In the genomic region with DNA sequence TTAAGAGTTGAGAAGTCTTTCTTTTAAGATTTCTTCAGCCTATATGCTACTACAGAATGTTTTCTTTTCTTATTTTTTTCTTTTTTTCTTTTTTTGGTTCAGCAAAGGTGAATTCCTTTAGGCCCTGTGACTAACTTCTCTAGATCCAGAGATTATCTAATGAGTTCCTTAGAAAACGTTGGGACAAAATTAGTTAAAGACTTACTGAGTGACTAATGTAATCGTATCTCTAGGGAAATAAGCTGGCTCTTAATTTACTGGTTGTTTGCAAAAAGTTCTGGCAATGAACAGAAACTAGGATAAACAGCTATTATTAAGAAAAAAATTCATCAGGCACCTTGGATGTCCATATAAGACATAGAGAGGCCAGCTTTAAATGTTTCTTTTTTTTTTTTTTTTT, we compare ENCODE assay signal across 17 cellular contexts. TPM values are rescaled to one million over a fixed set of nuclear protein-coding genes. Genes with fewer than 3 reads are reported as not detected.
"Had no signal": no experiment of that assay in that cellular context is flagged by ENCODE, and none has a peak within 500 bp of the region (broad histone marks: within the 10 kb centered on the region; RNA-seq: fewer than 3 reads in every experiment).

No MANE protein-coding gene starts in this region.

- H3K36me3 Mint-ChIP-seq: activated naive CD8-positive, alpha-beta T cell treated with anti-CD3 and anti-CD28 coated beads, Interleukin-2, amount 10 ng/mL, durations not matched to agents 7 days and 5 days; neural progenitor cell; stimulated activated memory B cell treated with anti-CD40 and anti-IgM and Interleukin-4, amounts not matched to agents 10 μg/mL and 1 μg/mL and 100 μg/mL, for 72 hours had no signal

- H3K9me3 ChIP-seq: ascending aorta, colonic mucosa, left lung, tibial nerve had no signal

- H3K9ac ChIP-seq: neural progenitor cell, parathyroid adenoma had no signal

- H3K79me2 ChIP-seq: parathyroid adenoma had no signal

- H3K4me2 ChIP-seq: neural progenitor cell had no signal

- H3K4me3 Mint-ChIP-seq: activated naive CD8-positive, alpha-beta T cell treated with anti-CD3 and anti-CD28 coated beads, Interleukin-2, amount 10 ng/mL, durations not matched to agents 7 days and 5 days; activated T-cell treated with anti-CD3 and anti-CD28 coated beads, Interleukin-2, amount 50 U/mL, for 72 hours; neural progenitor cell; stimulated activated memory B cell treated with anti-CD40 and anti-IgM and Interleukin-4, amounts not matched to agents 10 μg/mL and 1 μg/mL and 100 μg/mL, for 72 hours had no signal

- H3K27ac Mint-ChIP-seq: activated naive CD8-positive, alpha-beta T cell treated with anti-CD3 and anti-CD28 coated beads, Interleukin-2, amount 10 ng/mL, durations not matched to agents 7 days and 5 days; activated T-cell treated with anti-CD3 and anti-CD28 coated beads, Interleukin-2, amount 50 U/mL, for 72 hours; neural progenitor cell; stimulated activated memory B cell treated with anti-CD40 and anti-IgM and Interleukin-4, amounts not matched to agents 10 μg/mL and 1 μg/mL and 100 μg/mL, for 72 hours had no signal

- ATAC-seq: activated T-cell treated with anti-CD3 and anti-CD28 coated beads, Interleukin-2, amount 50 U/mL, for 72 hours; left lung; stimulated activated memory B cell treated with anti-CD40 and anti-IgM and Interleukin-4, amounts not matched to agents 10 μg/mL and 1 μg/mL and 100 μg/mL, for 72 hours had no signal

- H3K36me3 ChIP-seq: ascending aorta, colonic mucosa, left lung, neural progenitor cell, tibial nerve had no signal

- H3K27me3 Mint-ChIP-seq: stimulated activated memory B cell treated with anti-CD40 and anti-IgM and Interleukin-4, amounts not matched to agents 10 μg/mL and 1 μg/mL and 100 μg/mL, for 72 hours had no signal

- H3K27me3 ChIP-seq: ascending aorta, colonic mucosa, left lung, neural progenitor cell, tibial nerve had no signal

- DNase-seq: activated CD4-positive, alpha-beta T cell treated with anti-CD3 and anti-CD28 coated beads for 1 hour; activated CD4-positive, alpha-beta T cell treated with anti-CD3 and anti-CD28 coated beads, Interleukin-2, amount 50 U/mL, for 48 hours; activated naive CD8-positive, alpha-beta T cell treated with anti-CD3 and anti-CD28 coated beads, Interleukin-2, amount 10 ng/mL, durations not matched to agents 7 days and 5 days; activated T-cell treated with anti-CD3 and anti-CD28 coated beads, Interleukin-2, amount 50 U/mL, for 72 hours; caudate nucleus; colonic mucosa; effector CD4-positive, alpha-beta T cell; left lung; mesendoderm; retina had no signal

- H3K27ac ChIP-seq: ascending aorta, colonic mucosa, left lung, neural progenitor cell, parathyroid adenoma, tibial nerve had no signal

- H3K4me3 ChIP-seq: ascending aorta, colonic mucosa, left lung, neural progenitor cell, tibial nerve had no signal

- H2AFZ ChIP-seq: neural progenitor cell had no signal

- H3K9me3 Mint-ChIP-seq: activated naive CD8-positive, alpha-beta T cell treated with anti-CD3 and anti-CD28 coated beads, Interleukin-2, amount 10 ng/mL, durations not matched to agents 7 days and 5 days; activated T-cell treated with anti-CD3 and anti-CD28 coated beads, Interleukin-2, amount 50 U/mL, for 72 hours; neural progenitor cell; stimulated activated memory B cell treated with anti-CD40 and anti-IgM and Interleukin-4, amounts not matched to agents 10 μg/mL and 1 μg/mL and 100 μg/mL, for 72 hours had no signal

- H3K4me1 ChIP-seq: ascending aorta, colonic mucosa, left lung, neural progenitor cell had no signal

- H3K4me1 Mint-ChIP-seq: activated naive CD8-positive, alpha-beta T cell treated with anti-CD3 and anti-CD28 coated beads, Interleukin-2, amount 10 ng/mL, durations not matched to agents 7 days and 5 days; neural progenitor cell; stimulated activated memory B cell treated with anti-CD40 and anti-IgM and Interleukin-4, amounts not matched to agents 10 μg/mL and 1 μg/mL and 100 μg/mL, for 72 hours had no signal

RNA-seq across cellular contexts. Expression of a gene that starts 30.7 kb away (rescaled TPM):
- total RNA-seq: activated naive CD8-positive, alpha-beta T cell treated with anti-CD3 and anti-CD28 coated beads, Interleukin-2, amount 10 ng/mL, durations not matched to agents 7 days and 5 days; activated T-cell treated with anti-CD3 and anti-CD28 coated beads, Interleukin-2, amount 50 U/mL, for 72 hours; ascending aorta; colonic mucosa; left lung; myocyte; subcutaneous adipose tissue; tibial nerve had no signal
